22 cellular contexts compared by ENCODE assay signal in genomic region chr14:96823652-96824051, GRCh38. TPM values are rescaled to one million over a fixed set of nuclear protein-coding genes. Genes with fewer than 3 reads are reported as not detected.
DNase-seq lines count a peak whose midpoint lies in the region; ATAC-seq, FAIRE-seq and TF ChIP-seq lines count a peak whose summit lies in the region.
"Had no signal": no experiment of that assay in that cellular context is flagged by ENCODE, and none has a peak within 500 bp of the region (broad histone marks: within the 10 kb centered on the region; RNA-seq: fewer than 3 reads in every experiment).

No MANE protein-coding gene starts in this region.

- H4K20me1 ChIP-seq in SK-N-SH (ENCODE audit: insufficient read depth) (no peaks in the 10 kb centered on the region; the same call in 1 of the 2 replicates), K562 (replicated peaks; ENCODE audit: control insufficient read depth, insufficient read depth, low read length) (no peaks in the 10 kb centered on the region)

- no peak overlapping the region for H3K18ac ChIP-seq in mesenchymal stem cell (ENCODE audit: low read depth in 1 of 2, low read length in 2 of 2)

- BruUV-seq in K562 (replicated peaks; lab: Mats Ljungman, UMichigan), result no TSS peak

- intact Hi-C loops in K562 (cut with micrococcal nuclease), result no loop called here

- no peaks in the 10 kb centered on the region for H3K9me2 ChIP-seq in SK-N-SH

- H3K36me3 ChIP-seq in SK-N-SH (replicated peaks in 1 of 2; ENCODE audit: control insufficient read depth in 1 of 2, insufficient read depth in 2 of 2, low read length in 1 of 2) (no peaks in the 10 kb centered on the region), K562 (ENCODE audit: control insufficient read depth, insufficient read depth, low read length) (peaks cover 38% of the 10 kb centered on the region), mesenchymal stem cell (ENCODE audit: control insufficient read depth in 1 of 2, insufficient read depth in 2 of 2, low read depth in 1 of 2, low read length in 2 of 2) (no peaks in the 10 kb centered on the region)
- H3K36me3 ChIP-seq: BE2C had no signal

- no peaks in the 10 kb centered on the region for H3K9me1 ChIP-seq in K562 (ENCODE audit: control insufficient read depth, insufficient read depth, low read length)

- no peak overlapping the region for H2BK120ac ChIP-seq in mesenchymal stem cell (ENCODE audit: low read depth, low read length)

- no peaks in the 10 kb centered on the region for H3F3A ChIP-seq in SK-N-SH (replicated peaks; ENCODE audit: insufficient read depth)

- H3K4me1 ChIP-seq in SK-N-SH (ENCODE audit: control insufficient read depth in 1 of 2, insufficient read depth in 2 of 2, low read depth in 1 of 2, low read length in 1 of 2) (peaks cover 0 to 11% of the 10 kb centered on the region in 2 experiments; a peak in 3 of 4 replicates), K562 (replicated peaks in 1 of 2; ENCODE audit: control insufficient read depth in 2 of 2, insufficient read depth in 2 of 2, low read length in 2 of 2) (peaks cover 0 to 8% of the 10 kb centered on the region in 2 experiments; a peak in 2 of 5 replicates), mesenchymal stem cell (ENCODE audit: control insufficient read depth, insufficient read depth, low read depth, low read length) (no peaks in the 10 kb centered on the region)
- H3K4me1 ChIP-seq: A549, BE2C had no signal

- in situ Hi-C loops in K562 (cut with MboI), result no loop called here

- H3K9ac ChIP-seq in SK-N-SH, result no peak overlapping the region
- H3K9ac ChIP-seq in K562 (ENCODE audit: insufficient read depth in 1 of 2, low read depth in 2 of 2, low read length in 2 of 2), result no peak overlapping the region
- H3K9ac ChIP-seq in mesenchymal stem cell (ENCODE audit: low read length), result peak overlapping the region; percentile 72
- H3K9ac ChIP-seq: KMS-11 had no signal

- H3K9me3 ChIP-seq in SK-N-SH (no peaks in the 10 kb centered on the region), K562 (replicated peaks; ENCODE audit: control insufficient read depth, insufficient read depth, low read depth, low read length) (peaks cover 3% of the 10 kb centered on the region; the same call in 1 of the 2 replicates), mesenchymal stem cell (ENCODE audit: control insufficient read depth, low read length) (no peaks in the 10 kb centered on the region)
- H3K9me3 ChIP-seq: A549, BE2C had no signal

- no peak for TF ChIP-seq POLR2A in K562 (conservative IDR thresholded peaks at IDR 0.05)

- no peak overlapping the region for H3K4ac ChIP-seq in mesenchymal stem cell (ENCODE audit: low read depth in 1 of 2, low read length in 2 of 2)

- CTCF ChIA-PET in SK-N-SH (lab: Yijun Ruan, JAX), result interaction anchor here (1.1 kb wide), 1 partner anchor 30 kb away, joined by 4 read pairs; no protein-coding TSS in a partner anchor
- CTCF ChIA-PET in K562 (lab: Yijun Ruan, JAX; ENCODE audit: low intra/inter-chr PET ratio), result no interaction called here

- FAIRE-seq in K562 (lab: Jason Lieb, UNC), result no peak
- FAIRE-seq: A549, GM12878 had no signal

- TF ChIP-seq RAD21 in SK-N-SH (IDR thresholded peaks at IDR 0.05; ENCODE audit: low read length) (no peak), K562 (CRISPR knock-in tag; conservative IDR thresholded peaks at IDR 0.05 in 1 of 2, IDR thresholded peaks at IDR 0.05 in 1 of 2) (no peak)

- no peak overlapping the region for H3K14ac ChIP-seq in mesenchymal stem cell (ENCODE audit: low read length in 2 of 2)

- H3K79me2 ChIP-seq in SK-N-SH (ENCODE audit: insufficient read depth) (peaks cover 97% of the 10 kb centered on the region), K562 (ENCODE audit: control insufficient read depth, insufficient read depth, low read length) (peaks cover 99% of the 10 kb centered on the region)

- TF ChIP-seq EP300 in SK-N-SH (IDR thresholded peaks at IDR 0.05; ENCODE audit: borderline replicate concordance in 1 of 2, low read depth in 1 of 2, low read length in 1 of 2) (no peak), K562 (IDR thresholded peaks at IDR 0.05; ENCODE audit: low read length) (no peak)

- H4K91ac ChIP-seq in mesenchymal stem cell (ENCODE audit: low read length), result no peak overlapping the region

- H3K4me3 ChIP-seq in SK-N-SH (ENCODE audit: low read depth in 2 of 2, low read length in 1 of 2) (no peak overlapping the region), K562 (no peak overlapping the region), mesenchymal stem cell (ENCODE audit: insufficient read depth in 1 of 2, low read depth in 1 of 2, low read length in 2 of 2) (peak overlapping the region in 1 of 2 experiments; percentile 41)
- H3K4me3 ChIP-seq: A549, GM12878 had no signal

- H4K8ac ChIP-seq in mesenchymal stem cell (ENCODE audit: low read length), result no peak overlapping the region

- H3K4me2 ChIP-seq in SK-N-SH, result no peak overlapping the region
- no peak overlapping the region for H3K4me2 ChIP-seq in K562 (ENCODE audit: insufficient read depth, low read length)
- H3K4me2 ChIP-seq in mesenchymal stem cell (ENCODE audit: low read length, poor library complexity, severe bottlenecking), result no peak overlapping the region
- H3K4me2 ChIP-seq: A549, KMS-11 had no signal

- no peak overlapping the region for H2BK5ac ChIP-seq in mesenchymal stem cell (ENCODE audit: low read depth, low read length, poor library complexity, severe bottlenecking)

- DNase-seq in SK-N-SH, result no peak
- no peak for DNase-seq in K562 (ENCODE audit: extremely low read depth in 1 of 4, low spot score in 3 of 4)
- no peak for DNase-seq in mesenchymal stem cell
- DNase-seq in stimulated activated CD4-positive, alpha-beta T cell treated with anti-CD3 and anti-CD28 coated beads, Interleukin-4, amount 100 ng/mL, for 4 hours, result no peak
- DNase-seq: BE2C; C1 segment of cervical spinal cord; CD4-positive, CD25-positive, alpha-beta regulatory T cell; CD8-positive, alpha-beta memory T cell; COR-L47; DMS 273 treated with DMSO at 0.1 percent for 48 hours; DMS53; DND-41; GOT3; H7 had no signal

- peaks cover 16% of the 10 kb centered on the region for H3K79me1 ChIP-seq in mesenchymal stem cell (replicated peaks; ENCODE audit: low read length, poor library complexity, severe bottlenecking)

- H2AK5ac ChIP-seq in mesenchymal stem cell (ENCODE audit: low read length, severe bottlenecking), result no peak overlapping the region

- POLR2A ChIA-PET in SK-N-SH (lab: Yijun Ruan, JAX), result no interaction called here
- POLR2A ChIA-PET in K562 (lab: Yijun Ruan, JAX), result interaction anchor here (1.1 kb wide), 1 partner anchor 27 kb away, joined by 3 read pairs; no protein-coding TSS in a partner anchor

- H2BK12ac ChIP-seq in mesenchymal stem cell (ENCODE audit: low read length in 2 of 2), result no peak overlapping the region

- no peak overlapping the region for H2AFZ ChIP-seq in SK-N-SH (ENCODE audit: low read depth)
- H2AFZ ChIP-seq in K562 (ENCODE audit: low read depth, low read length), result no peak overlapping the region
- no peak overlapping the region for H2AFZ ChIP-seq in mesenchymal stem cell (ENCODE audit: low read depth, low read length)

- H3K23ac ChIP-seq in mesenchymal stem cell (ENCODE audit: low read length in 2 of 2), result no peak overlapping the region

- no peak overlapping the region for H2BK15ac ChIP-seq in mesenchymal stem cell (ENCODE audit: low read depth, poor library complexity, severe bottlenecking)

- 93% methylated on average over 2 of the region's 2 CpGs for WGBS in SK-N-SH (ENCODE audit: low lambda C conversion rate)
- WGBS in K562 (ENCODE audit: insufficient coverage, low coverage, missing lambda C conversion rate), result 95% methylated on average over 2 of the region's 2 CpGs
- no CpG with 5 or more reads among the region's 2 CpGs for WGBS in mesenchymal stem cell

- ATAC-seq in SK-N-SH treated with all-trans-retinoic acid at 6 μM for 48 hours, result no peak
- no peak for ATAC-seq in K562
- ATAC-seq in HG03196 (IDR thresholded peaks at IDR 0.05; ENCODE audit: unreplicated experiment), result no peak
- ATAC-seq in GM21825 (IDR thresholded peaks at IDR 0.05; ENCODE audit: unreplicated experiment), result no peak
- ATAC-seq: A549, GM12878, HCT116 had no signal

- no peaks in the 10 kb centered on the region for H3K27me3 ChIP-seq in SK-N-SH (ENCODE audit: insufficient read depth)
- H3K27me3 ChIP-seq in K562 (ENCODE audit: control insufficient read depth in 2 of 2, insufficient read depth in 2 of 2, low read length in 2 of 2), result no peaks in the 10 kb centered on the region
- no peaks in the 10 kb centered on the region for H3K27me3 ChIP-seq in mesenchymal stem cell (ENCODE audit: control insufficient read depth in 1 of 2, insufficient read depth in 1 of 2, low read length in 2 of 2)
- H3K27me3 ChIP-seq: BE2C had no signal

- H3K27ac ChIP-seq in SK-N-SH (ENCODE audit: low read depth in 2 of 2, low read length in 1 of 2) (no peak overlapping the region; a peak in 1 of 4 replicates), K562 (ENCODE audit: extremely low read depth, low read depth, low read length) (no peak overlapping the region), mesenchymal stem cell (ENCODE audit: low read length, poor library complexity, severe bottlenecking) (no peak overlapping the region)
- H3K27ac ChIP-seq: 22Rv1, A549, KMS-11 had no signal

- TF ChIP-seq CTCF in SK-N-SH (IDR thresholded peaks at IDR 0.05) (no peak), K562 (IDR thresholded peaks at IDR 0.05 in 2 of 3, conservative IDR thresholded peaks at IDR 0.05 in 1 of 3; ENCODE audit: insufficient read depth in 2 of 3, low read depth in 1 of 3, low read length in 3 of 3) (no peak)

RNA-seq across cellular contexts. Expression of gene VRK1, which starts 26.5 kb away (rescaled TPM):
- polyA plus RNA-seq in SK-N-SH (2012; rRNA removed) (8.6 and 9.1 TPM in 2 replicates), K562 (2011; rRNA removed) (63.0 and 93.8 TPM in 2 replicates), K562 (2014; fragmentation: Illumina TruSeq; extraction: Trizol) (91.4 and 106 TPM in 2 replicates), K562 (2014; fragmentation: Nextera tagmentation; extraction: Ambion mirVana) (100 to 1,000 TPM; 177 TPM), K562 (2014; rRNA removed) (98.5 and 119 TPM in 2 replicates)
- 11.5 and 15.9 TPM in 2 replicates for polyA plus RNA-seq in SK-N-SH (2012; cell fraction: cytosol; rRNA removed)
- polyA plus RNA-seq in SK-N-SH (2012; cell fraction: nucleus; rRNA removed), result 3.9 and 6.4 TPM in 2 replicates
- 26.3 and 101 TPM in 2 replicates for total RNA-seq in K562 (2011; cell fraction: chromatin; rRNA removed; ENCODE audit: low replicate concordance)
- 11.8 and 19.5 TPM in 2 replicates for total RNA-seq in K562 (2011; cell fraction: nucleolus; rRNA removed)
- 31.3 and 31.5 TPM in 2 replicates for total RNA-seq in K562 (2011; cell fraction: nucleoplasm; rRNA removed)
- total RNA-seq in K562 (2014; rRNA removed) (78.9 and 99.7 TPM in 2 replicates), K562 (2014; rRNA removed; fragmentation: Illumina TruSeq; extraction: Trizol) (144 and 166 TPM in 2 replicates), K562 (2015; rRNA removed; fragmentation: Illumina TruSeq; extraction: Trizol) (109 and 116 TPM in 2 replicates), K562 (2021) (83.6 and 84.0 TPM in 2 replicates)
- polyA plus RNA-seq in K562 (2011; cell fraction: cytosol; rRNA removed), result 14.3 and 34.5 TPM in 2 replicates
- 19.3 and 28.7 TPM in 2 replicates for polyA plus RNA-seq in K562 (2011; cell fraction: nucleus; rRNA removed)
- 68.0 and 79.5 TPM in 2 replicates for polyA plus RNA-seq in K562 (2012)
- 128 and 131 TPM in 2 replicates for polyA minus RNA-seq in K562 (2011; rRNA and poly(A)+ RNA removed)
- polyA minus RNA-seq in K562 (2011; cell fraction: cytosol; rRNA and poly(A)+ RNA removed), result 38.6 and 42.2 TPM in 2 replicates
- polyA minus RNA-seq in K562 (2011; cell fraction: nucleus; rRNA and poly(A)+ RNA removed), result 47.5 and 94.1 TPM in 2 replicates
- 7.0 TPM for polyA plus RNA-seq in mesenchymal stem cell (2013, experiment 1 of 2)
- 6.9 TPM for polyA plus RNA-seq in mesenchymal stem cell (2013, experiment 2 of 2)
